In genomic region chr20:23749746-23750145, GRCh38 we compare ENCODE assay signal across 19 cellular contexts. TPM values are rescaled to one million over a fixed set of nuclear protein-coding genes. Genes with fewer than 3 reads are reported as not detected.
DNase-seq lines count a peak whose midpoint lies in the region; ATAC-seq and TF ChIP-seq lines count a peak whose summit lies in the region.
"Had no signal": no experiment of that assay in that cellular context is flagged by ENCODE, and none has a peak within 500 bp of the region (broad histone marks: within the 10 kb centered on the region; RNA-seq: fewer than 3 reads in every experiment).

No MANE protein-coding gene starts in this region.

- TF ChIP-seq CTCF in esophagus muscularis mucosa (IDR thresholded peaks at IDR 0.05) (no peak), osteoblast (IDR thresholded peaks at IDR 0.05; ENCODE audit: extremely low read depth, low read depth, low read length) (no peak)

- H3K27ac ChIP-seq in HUES6 (ENCODE audit: low read depth, low read length) (no peak overlapping the region), esophagus muscularis mucosa (replicated peaks in 1 of 4) (no peak overlapping the region), osteoblast (ENCODE audit: low read depth, low read length) (no peak overlapping the region)
- H3K27ac ChIP-seq: C4-2B, GM23248 had no signal

- no peaks in the 10 kb centered on the region for H4K20me1 ChIP-seq in osteoblast (ENCODE audit: insufficient read depth, low read length)

- H3K4me1 ChIP-seq in HUES6 (ENCODE audit: control insufficient read depth, insufficient read depth, low read length) = peaks cover 2% of the 10 kb centered on the region; the same call in 1 of the 2 replicates
- peaks cover 0 to 3% (median 0%) of the 10 kb centered on the region in 4 donors for H3K4me1 ChIP-seq in esophagus muscularis mucosa
- peaks cover 7% of the 10 kb centered on the region for H3K4me1 ChIP-seq in osteoblast (ENCODE audit: insufficient read depth, low read length)

- H2AFZ ChIP-seq in osteoblast (ENCODE audit: low read length) = no peak overlapping the region
- H2AFZ ChIP-seq: GM23248 had no signal

- H3K9me3 ChIP-seq in HUES6 (ENCODE audit: control insufficient read depth, insufficient read depth, low read depth, low read length) (no peaks in the 10 kb centered on the region), esophagus muscularis mucosa (no peaks in the 10 kb centered on the region), osteoblast (ENCODE audit: low read depth, low read length) (no peaks in the 10 kb centered on the region)

- H3K36me3 ChIP-seq in HUES6 (ENCODE audit: control insufficient read depth, insufficient read depth, low read length) (no peaks in the 10 kb centered on the region), esophagus muscularis mucosa (no peaks in the 10 kb centered on the region), osteoblast (ENCODE audit: insufficient read depth, low read length) (no peaks in the 10 kb centered on the region)

- H3K27me3 ChIP-seq in HUES6 (ENCODE audit: control insufficient read depth, insufficient read depth, low read length) (peaks cover 49% of the 10 kb centered on the region), esophagus muscularis mucosa (peaks cover 0 to 11% (median 0%) of the 10 kb centered on the region in 4 donors), osteoblast (ENCODE audit: insufficient read depth, low read length) (no peaks in the 10 kb centered on the region)

- TF ChIP-seq EP300 in esophagus muscularis mucosa (IDR thresholded peaks at IDR 0.05) = no peak

- no peaks in the 10 kb centered on the region for H3K27me3 Mint-ChIP-seq in T-helper 2 cell treated with Interferon-gamma antibody and Interleukin-4, amounts not matched to agents 5 μg/mL and 100 μg/mL, for 36 hours (ENCODE audit: low read depth)
- H3K27me3 Mint-ChIP-seq: CD4-positive, CD25-positive, alpha-beta regulatory T cell had no signal

- DNase-seq in esophagus muscularis mucosa (ENCODE audit: extremely low spot score) (peak; percentile 89), osteoblast (ENCODE audit: insufficient read length, low spot score, missing footprints) (peak; percentile 54), NCI-H1092 treated with DMSO at 0.1 percent for 48 hours (lab: John Stamatoyannopoulos, UW) (no peak)
- DNase-seq in T-helper 2 cell treated with Interferon-gamma antibody and Interleukin-4, amounts not matched to agents 5 μg/mL and 100 μg/mL, for 36 hours (ENCODE audit: low spot score) = no peak
- DNase-seq: CD4-positive, CD25-positive, alpha-beta regulatory T cell; CD8-positive, alpha-beta T cell; DMS 273 treated with DMSO at 0.1 percent for 48 hours; DMS79; EL; GDM1; GM23248; H7; HCEC 1CT had no signal

- no peak overlapping the region for H3K4me2 ChIP-seq in osteoblast (ENCODE audit: insufficient read depth, low read length)

- 88% methylated on average over 5 of the region's 5 CpGs for WGBS in esophagus muscularis mucosa

- no peaks in the 10 kb centered on the region for H3K36me3 Mint-ChIP-seq in T-helper 2 cell treated with Interferon-gamma antibody and Interleukin-4, amounts not matched to agents 5 μg/mL and 100 μg/mL, for 36 hours (ENCODE audit: low read depth)
- H3K36me3 Mint-ChIP-seq: CD4-positive, CD25-positive, alpha-beta regulatory T cell; CD8-positive, alpha-beta T cell had no signal

- H3K79me2 ChIP-seq in osteoblast (ENCODE audit: insufficient read depth, low read length) = no peaks in the 10 kb centered on the region

- no peak overlapping the region for H3K4me3 ChIP-seq in HUES6 (ENCODE audit: low read depth, low read length)
- no peak overlapping the region for H3K4me3 ChIP-seq in esophagus muscularis mucosa
- H3K4me3 ChIP-seq in osteoblast (ENCODE audit: insufficient read depth, low read length) = no peak overlapping the region
- H3K4me3 ChIP-seq: GM12878, GM23248 had no signal

- peak overlapping the region; percentile 58 for H3K9ac ChIP-seq in HUES6 (ENCODE audit: low read length)
- H3K9ac ChIP-seq: GM23248 had no signal

- H3K9me3 Mint-ChIP-seq in T-helper 2 cell treated with Interferon-gamma antibody and Interleukin-4, amounts not matched to agents 5 μg/mL and 100 μg/mL, for 36 hours = no peaks in the 10 kb centered on the region
- H3K9me3 Mint-ChIP-seq: CD4-positive, CD25-positive, alpha-beta regulatory T cell; CD8-positive, alpha-beta T cell had no signal

- ATAC-seq in HG03045 (IDR thresholded peaks at IDR 0.05; ENCODE audit: unreplicated experiment) = no peak
- ATAC-seq: CD8-positive, alpha-beta T cell; GM12878 had no signal

- intact Hi-C loops in esophagus muscularis mucosa (cut with DNase I) = no loop called here

- no peak overlapping the region for H3K4me3 Mint-ChIP-seq in T-helper 2 cell treated with Interferon-gamma antibody and Interleukin-4, amounts not matched to agents 5 μg/mL and 100 μg/mL, for 36 hours
- H3K4me3 Mint-ChIP-seq: CD4-positive, CD25-positive, alpha-beta regulatory T cell; CD8-positive, alpha-beta T cell had no signal

- H3K27ac Mint-ChIP-seq in T-helper 2 cell treated with Interferon-gamma antibody and Interleukin-4, amounts not matched to agents 5 μg/mL and 100 μg/mL, for 36 hours = no peak overlapping the region
- H3K27ac Mint-ChIP-seq: CD4-positive, CD25-positive, alpha-beta regulatory T cell; CD8-positive, alpha-beta T cell had no signal

- no peaks in the 10 kb centered on the region for H3K4me1 Mint-ChIP-seq in T-helper 2 cell treated with Interferon-gamma antibody and Interleukin-4, amounts not matched to agents 5 μg/mL and 100 μg/mL, for 36 hours (ENCODE audit: low read depth)
- H3K4me1 Mint-ChIP-seq: CD4-positive, CD25-positive, alpha-beta regulatory T cell had no signal

- TF ChIP-seq POLR2A in esophagus muscularis mucosa (IDR thresholded peaks at IDR 0.05; ENCODE audit: low read depth) = no peak

RNA-seq across cellular contexts. Expression of gene CST1, which starts 1.0 kb away (rescaled TPM):
- total RNA-seq in esophagus muscularis mucosa = not detected
- not detected in 2 replicates for total RNA-seq in osteoblast
- total RNA-seq: A172; A673; CD4-positive, CD25-positive, alpha-beta regulatory T cell; CD8-positive, alpha-beta T cell; GM12878; GM23248 had no signal

Comparison
In these comparisons a context has a peak if more than half of its experiments do, and no peak if none do; other contexts are left out.
1. DNase-seq: peak in esophagus muscularis mucosa (single experiment) and osteoblast (single experiment); none in T-helper 2 cell treated with Interferon-gamma antibody and Interleukin-4, amounts not matched to agents 5 μg/mL and 100 μg/mL, for 36 hours (single experiment) and NCI-H1092 treated with DMSO at 0.1 percent for 48 hours (single experiment).